In the genomic region with DNA sequence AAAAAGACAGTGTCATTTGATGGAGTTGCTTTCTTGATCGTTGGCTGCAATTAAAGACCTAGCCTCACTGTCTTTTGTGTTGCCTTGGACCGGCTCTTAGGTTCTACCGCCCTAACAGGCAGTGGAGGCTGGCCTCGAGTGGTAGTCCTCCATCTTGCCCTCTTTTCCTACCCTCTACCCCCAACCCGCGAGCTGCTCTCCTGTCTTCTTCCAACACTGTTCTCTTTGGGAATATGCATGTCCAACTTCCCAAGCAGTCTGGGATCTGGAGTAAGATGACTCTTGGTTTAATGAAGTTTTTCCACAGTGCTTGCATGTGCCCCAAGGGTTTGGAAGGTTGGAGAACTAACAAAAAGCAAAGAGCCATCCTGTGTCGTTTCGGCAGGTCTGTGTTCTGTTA, we compare ENCODE assay signal across 1 cellular context.
TF ChIP-seq lines count a peak whose summit lies in the region.

No MANE protein-coding gene starts in this region.

TF ChIP-seq in GM12878, 131 proteins besides CTCF, POLR2A, EP300 and RAD21:
- TF ChIP-seq, protein P1, sequence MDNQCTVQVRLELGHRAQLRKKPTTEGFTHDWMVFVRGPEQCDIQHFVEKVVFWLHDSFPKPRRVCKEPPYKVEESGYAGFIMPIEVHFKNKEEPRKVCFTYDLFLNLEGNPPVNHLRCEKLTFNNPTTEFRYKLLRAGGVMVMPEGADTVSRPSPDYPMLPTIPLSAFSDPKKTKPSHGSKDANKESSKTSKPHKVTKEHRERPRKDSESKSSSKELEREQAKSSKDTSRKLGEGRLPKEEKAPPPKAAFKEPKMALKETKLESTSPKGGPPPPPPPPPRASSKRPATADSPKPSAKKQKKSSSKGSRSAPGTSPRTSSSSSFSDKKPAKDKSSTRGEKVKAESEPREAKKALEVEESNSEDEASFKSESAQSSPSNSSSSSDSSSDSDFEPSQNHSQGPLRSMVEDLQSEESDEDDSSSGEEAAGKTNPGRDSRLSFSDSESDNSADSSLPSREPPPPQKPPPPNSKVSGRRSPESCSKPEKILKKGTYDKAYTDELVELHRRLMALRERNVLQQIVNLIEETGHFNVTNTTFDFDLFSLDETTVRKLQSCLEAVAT (IDR thresholded peaks at IDR 0.05): 0 out of 2 replicates have a peak, but pooled peaks have one; percentile 6
